In the genomic region with DNA sequence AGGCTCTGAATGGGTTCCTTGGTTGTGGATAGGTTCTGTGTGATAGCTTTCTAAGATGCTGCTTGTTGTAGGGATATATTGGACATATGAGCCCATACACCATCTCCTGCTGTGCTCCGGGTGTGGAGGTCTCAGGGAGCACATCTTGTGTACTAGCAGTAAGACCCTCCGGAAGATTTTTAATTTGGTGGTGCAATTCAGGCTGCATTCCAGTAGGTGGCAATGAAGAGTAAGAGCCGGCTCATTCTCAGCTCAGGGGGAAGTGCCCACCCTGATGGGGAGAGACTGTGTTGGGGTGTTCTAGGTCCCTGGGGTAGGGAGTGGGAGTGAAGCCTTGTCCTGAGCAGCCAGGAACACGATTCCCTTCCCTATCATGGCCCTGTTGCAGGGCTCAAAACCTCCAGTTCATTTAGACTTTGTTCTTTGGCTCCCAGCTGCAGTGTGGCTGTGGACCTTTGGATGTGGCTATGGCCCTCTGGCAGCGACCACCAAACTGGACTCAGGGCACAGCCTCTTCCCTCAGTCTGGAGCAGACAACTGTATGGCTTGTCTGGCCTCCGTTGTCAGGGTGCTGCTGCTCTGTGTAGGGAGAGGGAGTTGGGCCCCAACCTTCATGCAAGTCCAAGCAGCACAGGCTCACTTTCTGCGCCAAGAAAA, we compare ENCODE assay signal across 9 cellular contexts.
DNase-seq lines count a peak whose midpoint lies in the region; ATAC-seq, FAIRE-seq and TF ChIP-seq lines count a peak whose summit lies in the region.
"Had no signal": no experiment of that assay in that cellular context is flagged by ENCODE, and none has a peak within 500 bp of the region (broad histone marks: within the 10 kb centered on the region; RNA-seq: fewer than 3 reads in every experiment).

No MANE protein-coding gene starts in this region.

- H4K8ac ChIP-seq in H1 (ENCODE audit: extremely low read depth, insufficient read depth, low read length) = no peak overlapping the region

- H3K27ac ChIP-seq in H1 (ENCODE audit: low read depth, low read length) = no peak overlapping the region

- no peak overlapping the region for H2BK5ac ChIP-seq in H1 (ENCODE audit: low read depth, low read length)

- no peaks in the 10 kb centered on the region for H4K20me1 ChIP-seq in Loucy (ENCODE audit: insufficient read depth, low read length, poor library complexity, severe bottlenecking)
- no peaks in the 10 kb centered on the region for H4K20me1 ChIP-seq in H1 (replicated peaks in 1 of 2; ENCODE audit: control insufficient read depth in 1 of 2, insufficient read depth in 2 of 2, low read length in 2 of 2)

- no peak overlapping the region for H3K4me2 ChIP-seq in Loucy (ENCODE audit: low read depth, low read length, poor library complexity, severe bottlenecking)
- no peak overlapping the region for H3K4me2 ChIP-seq in H1 (ENCODE audit: insufficient read depth in 1 of 2, low read depth in 2 of 2, low read length in 2 of 2)

- no peak overlapping the region for H2BK120ac ChIP-seq in H1 (replicated peaks; ENCODE audit: low read depth, low read length)

- POLR2A ChIA-PET in H1 (lab: Charles Lee; ENCODE audit: partially characterized antibody) = no interaction called here

- no peak for TF ChIP-seq EP300 in H1 (IDR thresholded peaks at IDR 0.05; ENCODE audit: borderline replicate concordance in 1 of 2, low read depth in 2 of 2, low read length in 2 of 2)

- H2BK20ac ChIP-seq in H1 (ENCODE audit: low read length) = no peak overlapping the region

- H3K56ac ChIP-seq in H1 (replicated peaks; ENCODE audit: insufficient read length, low read depth, low read length) = no peak overlapping the region

- H3K4me1 Mint-ChIP-seq in activated T-cell treated with anti-CD3 and anti-CD28 coated beads, Interleukin-2, amount 50 U/mL, for 72 hours (ENCODE audit: low read depth) = no peaks in the 10 kb centered on the region
- H3K4me1 Mint-ChIP-seq: activated naive CD8-positive, alpha-beta T cell treated with anti-CD3 and anti-CD28 coated beads, Interleukin-2, amount 10 ng/mL, durations not matched to agents 7 days and 5 days had no signal

- H3K4me1 ChIP-seq in Loucy (ENCODE audit: insufficient read depth, low read length, poor library complexity, severe bottlenecking) (no peaks in the 10 kb centered on the region), H1 (replicated peaks in 1 of 4; ENCODE audit: control insufficient read depth in 3 of 4, insufficient read depth in 4 of 4, low read length in 3 of 4) (no peaks in the 10 kb centered on the region)

- WGBS in H1 (ENCODE audit: extremely low coverage in 1 of 2, insufficient coverage in 1 of 2, insufficient read length in 1 of 2, insufficient replicate concordance in 2 of 2, low coverage in 1 of 2, low lambda C conversion rate in 2 of 2, missing lambda C conversion rate in 1 of 2), 2 experiments = 51% methylated on average over 7 of the region's 7 CpGs; no CpG with 5 or more reads in 1 of the 2 experiments

- no peak overlapping the region for H2AK5ac ChIP-seq in H1 (ENCODE audit: low read depth, low read length)

- no peak overlapping the region for H3K9ac ChIP-seq in Loucy (ENCODE audit: low read depth, low read length, poor library complexity, severe bottlenecking)
- no peak overlapping the region for H3K9ac ChIP-seq in H1 (replicated peaks in 1 of 4; ENCODE audit: extremely low read depth in 1 of 4, low read depth in 3 of 4, low read length in 3 of 4)

- H3K23ac ChIP-seq in H1 (ENCODE audit: insufficient read length) = no peak overlapping the region

- H4K91ac ChIP-seq in H1 (replicated peaks; ENCODE audit: insufficient read length, low read length) = no peak overlapping the region

- no peak for TF ChIP-seq POLR2A in H1 (IDR thresholded peaks at IDR 0.05; ENCODE audit: control extremely low read depth in 1 of 2, low read depth in 2 of 2, low read length in 2 of 2)

- H3K36me3 ChIP-seq in Loucy (ENCODE audit: insufficient read depth, low read length) = no peaks in the 10 kb centered on the region
- no peaks in the 10 kb centered on the region for H3K36me3 ChIP-seq in H1 (ENCODE audit: control insufficient read depth in 2 of 4, insufficient read depth in 4 of 4, low read length in 3 of 4)

- H3K27me3 ChIP-seq in Loucy (ENCODE audit: insufficient read depth, low read length, poor library complexity, severe bottlenecking) = no peaks in the 10 kb centered on the region
- no peaks in the 10 kb centered on the region for H3K27me3 ChIP-seq in H1 (replicated peaks in 1 of 4; ENCODE audit: control insufficient read depth in 3 of 4, extremely low read depth in 1 of 4, insufficient read depth in 3 of 4, low read length in 3 of 4)

- no peaks in the 10 kb centered on the region for H3K9me3 ChIP-seq in Loucy (ENCODE audit: insufficient read depth, low read depth, low read length)
- H3K9me3 ChIP-seq in H1 (ENCODE audit: insufficient read depth in 2 of 2, low read depth in 1 of 2, low read length in 1 of 2) = peaks cover 0 to 4% of the 10 kb centered on the region in 2 experiments; a peak in 1 of 4 replicates

- H3K4me3 Mint-ChIP-seq in activated T-cell treated with anti-CD3 and anti-CD28 coated beads, Interleukin-2, amount 50 U/mL, for 72 hours = no peak overlapping the region
- H3K4me3 Mint-ChIP-seq: activated naive CD8-positive, alpha-beta T cell treated with anti-CD3 and anti-CD28 coated beads, Interleukin-2, amount 10 ng/mL, durations not matched to agents 7 days and 5 days had no signal

- no peaks in the 10 kb centered on the region for H3K9me2 ChIP-seq in Loucy (replicated peaks; ENCODE audit: low read depth, low read length)

- no peaks in the 10 kb centered on the region for H3K36me3 Mint-ChIP-seq in activated T-cell treated with anti-CD3 and anti-CD28 coated beads, Interleukin-2, amount 50 U/mL, for 72 hours (ENCODE audit: insufficient read depth in 2 of 2)
- H3K36me3 Mint-ChIP-seq: activated naive CD8-positive, alpha-beta T cell treated with anti-CD3 and anti-CD28 coated beads, Interleukin-2, amount 10 ng/mL, durations not matched to agents 7 days and 5 days had no signal

- H3K14ac ChIP-seq in H1 (ENCODE audit: insufficient read length) = no peak overlapping the region

- peak; percentile 72 to 82 for TF ChIP-seq RAD21 in H1 (IDR thresholded peaks at IDR 0.05 in 1 of 2, conservative IDR thresholded peaks at IDR 0.05 in 1 of 2; ENCODE audit: low read depth in 2 of 2, low read length in 2 of 2)

- H3K27me3 Mint-ChIP-seq in activated T-cell treated with anti-CD3 and anti-CD28 coated beads, Interleukin-2, amount 50 U/mL, for 72 hours (ENCODE audit: low read depth) = peaks cover 6% of the 10 kb centered on the region

- CTCF ChIA-PET in H1 (lab: Charles Lee; ENCODE audit: partially characterized antibody) = interaction anchor here (0.6 to 4.2 kb wide), 26 partner anchors 13 to 1025 kb away, joined by 3 to 18 read pairs (median 4); no protein-coding TSS in a partner anchor

- no peaks in the 10 kb centered on the region for H3K23me2 ChIP-seq in H1 (ENCODE audit: low read depth, low read length)

- H2BK12ac ChIP-seq in H1 (ENCODE audit: low read depth, low read length) = no peak overlapping the region

- H3K9me3 Mint-ChIP-seq in activated T-cell treated with anti-CD3 and anti-CD28 coated beads, Interleukin-2, amount 50 U/mL, for 72 hours = no peaks in the 10 kb centered on the region
- H3K9me3 Mint-ChIP-seq: activated naive CD8-positive, alpha-beta T cell treated with anti-CD3 and anti-CD28 coated beads, Interleukin-2, amount 10 ng/mL, durations not matched to agents 7 days and 5 days had no signal

- H3K79me2 ChIP-seq in Loucy (ENCODE audit: insufficient read depth, low read length) (no peaks in the 10 kb centered on the region), H1 (ENCODE audit: control insufficient read depth in 1 of 2, insufficient read depth in 2 of 2, low read length in 2 of 2) (no peaks in the 10 kb centered on the region)

- no peak for ATAC-seq in activated T-cell treated with anti-CD3 and anti-CD28 coated beads, Interleukin-2, amount 50 U/mL, for 72 hours (replicated peaks in 1 of 2)
- ATAC-seq in GM18517 (IDR thresholded peaks at IDR 0.05; ENCODE audit: unreplicated experiment) = no peak

- peak; percentile 1 to 5 for DNase-seq in activated T-cell treated with anti-CD3 and anti-CD28 coated beads, Interleukin-2, amount 50 U/mL, for 72 hours
- DNase-seq in activated T-cell treated with anti-CD3 and anti-CD28 coated beads for 4 hours (no peak), H1 (ENCODE audit: low read depth in 1 of 2, low spot score in 2 of 2) (peak; percentile 19 to 72), retina (peak; percentile 59), COLO829 (ENCODE audit: low spot score) (no peak), GOT3 (lab: John Stamatoyannopoulos, UW) (no peak)
- DNase-seq: activated naive CD8-positive, alpha-beta T cell treated with anti-CD3 and anti-CD28 coated beads, Interleukin-2, amount 10 ng/mL, durations not matched to agents 7 days and 5 days had no signal

- H3K79me1 ChIP-seq in H1 (ENCODE audit: low read depth, low read length) = no peaks in the 10 kb centered on the region

- H3K4me3 ChIP-seq in Loucy (ENCODE audit: low read length, poor library complexity, severe bottlenecking) = no peak overlapping the region
- H3K4me3 ChIP-seq in H1 (ENCODE audit: extremely low read depth in 1 of 4, insufficient read depth in 2 of 4, low read depth in 3 of 4, low read length in 4 of 4) = no peak overlapping the region

- H4K5ac ChIP-seq in H1 (ENCODE audit: insufficient read length, low read depth, low read length) = no peak overlapping the region

- no peak overlapping the region; the same call in 1 of the 2 replicates for H2AFZ ChIP-seq in Loucy (ENCODE audit: low read length)
- H2AFZ ChIP-seq in H1 (ENCODE audit: low read length) = peak overlapping the region; percentile 93; the same call in 1 of the 2 replicates

- no peaks in the 10 kb centered on the region for H3F3A ChIP-seq in Loucy (ENCODE audit: low read depth)

- H2BK15ac ChIP-seq in H1 (ENCODE audit: low read length) = no peak overlapping the region

- no peak overlapping the region for H3K4ac ChIP-seq in H1 (replicated peaks; ENCODE audit: insufficient read length, low read depth, low read length)

- H3K18ac ChIP-seq in H1 (ENCODE audit: extremely low read depth, low read length) = no peak overlapping the region

- TF ChIP-seq CTCF in Loucy (conservative IDR thresholded peaks at IDR 0.05; ENCODE audit: low read length) (peak; percentile 94), H1 (IDR thresholded peaks at IDR 0.05; ENCODE audit: control extremely low read depth in 1 of 3, insufficient read depth in 1 of 3, low read depth in 1 of 3, low read length in 3 of 3) (peak; percentile 50 to 79 (median 60))

- peak; percentile 63 for FAIRE-seq in H1 (lab: Jason Lieb, UNC)

- no peak overlapping the region for H3K27ac Mint-ChIP-seq in activated T-cell treated with anti-CD3 and anti-CD28 coated beads, Interleukin-2, amount 50 U/mL, for 72 hours
- H3K27ac Mint-ChIP-seq: activated naive CD8-positive, alpha-beta T cell treated with anti-CD3 and anti-CD28 coated beads, Interleukin-2, amount 10 ng/mL, durations not matched to agents 7 days and 5 days had no signal

TF ChIP-seq in H1, 55 proteins besides CTCF, POLR2A, EP300 and RAD21 (continues in another document):
- TF ChIP-seq TCF12 (IDR thresholded peaks at IDR 0.05; ENCODE audit: low read depth, low read length) (no peak), BACH1 (IDR thresholded peaks at IDR 0.05; ENCODE audit: low read length) (no peak), TBP (IDR thresholded peaks at IDR 0.05; ENCODE audit: low read depth, low read length) (no peak), TEAD4 (IDR thresholded peaks at IDR 0.05; ENCODE audit: low read depth, low read length) (peak; percentile 56; the same call in 1 of the 2 replicates)

Comparison
In these comparisons a context has a peak if more than half of its experiments do, and no peak if none do; other contexts are left out.
1. DNase-seq: peak in activated T-cell treated with anti-CD3 and anti-CD28 coated beads, Interleukin-2, amount 50 U/mL, for 72 hours (2 of 2), H1 (2 of 2) and retina (single experiment); none in activated T-cell treated with anti-CD3 and anti-CD28 coated beads for 4 hours (single experiment), COLO829 (single experiment) and GOT3 (single experiment).